10 cellular contexts compared by ENCODE assay signal in genomic region chr5:120096413-120096812, GRCh38.
A peak's percentile ranks its signal among the peaks of the same experiment; 100 is the strongest.
DNase-seq lines count a peak whose midpoint lies in the region; ATAC-seq, FAIRE-seq and TF ChIP-seq lines count a peak whose summit lies in the region.
"Had no signal": no experiment of that assay in that cellular context is flagged by ENCODE, and none has a peak within 500 bp of the region (broad histone marks: within the 10 kb centered on the region; RNA-seq: fewer than 3 reads in every experiment).

No MANE protein-coding gene starts in this region.

- no peaks in the 10 kb centered on the region for H3K36me3 ChIP-seq in HepG2 (replicated peaks in 1 of 2; ENCODE audit: control insufficient read depth in 1 of 2, insufficient read depth in 2 of 2, low read length in 2 of 2)

- no peaks in the 10 kb centered on the region for H3K4me1 ChIP-seq in HepG2 (ENCODE audit: insufficient read depth, low read length)

- TF ChIP-seq RAD21 in HepG2 (CRISPR knock-in tag; IDR thresholded peaks at IDR 0.05) = no peak

- WGBS in HepG2 (ENCODE audit: low lambda C conversion rate) = 1% methylated on average over 3 of the region's 3 CpGs

- no peak for TF ChIP-seq CTCF in HepG2 (CRISPR knock-in tag; IDR thresholded peaks at IDR 0.05)

- no peak overlapping the region for H3K27ac ChIP-seq in HepG2 (ENCODE audit: extremely low read length, insufficient read depth, low read length)

- no peaks in the 10 kb centered on the region for H3K79me2 ChIP-seq in HepG2 (ENCODE audit: insufficient read depth, low read length)

- CTCF ChIA-PET in HepG2 (lab: Yijun Ruan, JAX; ENCODE audit: low intra/inter-chr PET ratio, low total read pairs) = no interaction called here

- no peaks in the 10 kb centered on the region for H3K27me3 ChIP-seq in HepG2 (ENCODE audit: control insufficient read depth in 1 of 2, insufficient read depth in 2 of 2, low read length in 2 of 2)

- H3K4me2 ChIP-seq in HepG2 (ENCODE audit: low read depth, low read length) = no peak overlapping the region

- POLR2A ChIA-PET in HepG2 (lab: Yijun Ruan, JAX) = no interaction called here

- no peaks in the 10 kb centered on the region for H3K9me3 ChIP-seq in HepG2 (ENCODE audit: low read length)

- no peak for FAIRE-seq in HepG2 (lab: Jason Lieb, UNC)
- FAIRE-seq: frontal cortex had no signal

- H2AFZ ChIP-seq in HepG2 (ENCODE audit: low read length) = no peak overlapping the region

- in situ Hi-C loops in HepG2 (cut with HindIII; ENCODE audit: extremely low pct_ligation_motif_present, low pct_unique_long_range_greater_than_20kb) = no loop called here

- H4K20me1 ChIP-seq in HepG2 (ENCODE audit: insufficient read depth, low read length) = no peaks in the 10 kb centered on the region

- DNase-seq in astrocyte of the hippocampus (ENCODE audit: low read depth, low spot score) = peak; percentile 27
- peak; percentile 79 for DNase-seq in renal cortical epithelial cell (ENCODE audit: low read depth)
- DNase-seq in COLO829 (ENCODE audit: low spot score) = no peak
- no peak for DNase-seq in SIG-M5 treated with dmso at 0.1 percent for 504 hours (lab: John Stamatoyannopoulos, UW; ENCODE audit: unreplicated experiment)
- no peak for DNase-seq in SKM-1 treated with dmso at 0.1 percent for 144 hours (lab: John Stamatoyannopoulos, UW; ENCODE audit: unreplicated experiment)
- no peak for DNase-seq in HepG2 (ENCODE audit: low spot score)
- DNase-seq: activated naive CD4-positive, alpha-beta T cell treated with anti-CD3 and anti-CD28 coated beads, Interleukin-2, amount 50 U/mL, for 16 hours had no signal

- no peak overlapping the region for H3K4me3 ChIP-seq in HepG2 (replicated peaks in 1 of 3; ENCODE audit: insufficient read depth in 1 of 3, low read depth in 2 of 3, low read length in 3 of 3)

- TF ChIP-seq POLR2A in HepG2 (IDR thresholded peaks at IDR 0.05; ENCODE audit: insufficient read depth in 1 of 2, low read depth in 2 of 2, low read length in 2 of 2) = no peak

- intact Hi-C loops in HepG2 (cut with micrococcal nuclease; ENCODE audit: unreplicated experiment) = no loop called here

- H3K9ac ChIP-seq in HepG2 (ENCODE audit: insufficient read depth, low read depth, low read length) = no peak overlapping the region

- ATAC-seq in GM18907 (IDR thresholded peaks at IDR 0.05; ENCODE audit: unreplicated experiment) (peak; percentile 72), HG03442 (IDR thresholded peaks at IDR 0.05; ENCODE audit: unreplicated experiment) (peak; percentile 53), HepG2 (no peak)

- BruUV-seq in HepG2 (replicated peaks; lab: Mats Ljungman, UMichigan) = no TSS peak

- TF ChIP-seq EP300 in HepG2 (IDR thresholded peaks at IDR 0.05; ENCODE audit: low read depth in 2 of 2, low read length in 2 of 2) = no peak
- no peak for TF ChIP-seq EP300 in HepG2 (CRISPR knock-in tag; IDR thresholded peaks at IDR 0.05; ENCODE audit: borderline replicate concordance)

TF ChIP-seq in HepG2, 621 proteins besides CTCF, POLR2A, EP300 and RAD21:
- TF ChIP-seq ZNF687 (CRISPR knock-in tag; IDR thresholded peaks at IDR 0.05) (no peak), IRX3 (CRISPR knock-in tag; IDR thresholded peaks at IDR 0.05; ENCODE audit: borderline replicate concordance, low read depth) (no peak), CENPBD1 (CRISPR knock-in tag; IDR thresholded peaks at IDR 0.05; ENCODE audit: borderline replicate concordance, low read depth) (no peak), ZNF768 (CRISPR knock-in tag; IDR thresholded peaks at IDR 0.05) (no peak), PRDM10 (CRISPR knock-in tag; IDR thresholded peaks at IDR 0.05; ENCODE audit: low read depth) (no peak), ZSCAN25 (CRISPR knock-in tag; IDR thresholded peaks at IDR 0.05) (no peak)
TF ChIP-seq in HepG2: peak in this region for 0.

Comparison
In these comparisons a context has a peak if more than half of its experiments do, and no peak if none do; other contexts are left out.
1. DNase-seq: peak in astrocyte of the hippocampus (single experiment) and renal cortical epithelial cell (single experiment); none in COLO829 (single experiment), SIG-M5 treated with dmso at 0.1 percent for 504 hours (single experiment), SKM-1 treated with dmso at 0.1 percent for 144 hours (single experiment) and HepG2 (single experiment).